ENCODE assay signal across 22 cellular contexts in genomic region chr1:47257224-47257623, GRCh38. TPM values are rescaled to one million over a fixed set of nuclear protein-coding genes. Genes with fewer than 3 reads are reported as not detected.
"Had no signal": no experiment of that assay in that cellular context is flagged by ENCODE, and none has a peak within 500 bp of the region (broad histone marks: within the 10 kb centered on the region; RNA-seq: fewer than 3 reads in every experiment).

No MANE protein-coding gene starts in this region.

- DNase-seq: colonic mucosa; effector CD8-positive, alpha-beta T cell; esophagus squamous epithelium; left ventricle myocardium superior; lower lobe of right lung; naive B cell; right lobe of liver; stimulated activated CD4-positive, alpha-beta T cell treated with anti-CD3 and anti-CD28 coated beads, Interleukin-12 subunit alpha, Interleukin-12 subunit beta, amount 100 ng/mL, for 4 hours; stimulated activated CD4-positive, alpha-beta T cell treated with anti-CD3 and anti-CD28 coated beads, Interleukin-1b, Interleukin-23, amount 100 ng/mL, for 48 hours; stimulated activated CD4-positive, alpha-beta T cell treated with anti-CD3 and anti-CD28 coated beads, Interleukin-4, amount 100 ng/mL, for 1 hour; stimulated activated CD8-positive, alpha-beta memory T cell treated with anti-CD3 and anti-CD28 coated beads, Interleukin-4, amount 100 ng/mL, for 48 hours; stimulated activated naive CD4-positive, alpha-beta T cell; stimulated activated naive CD8-positive, alpha-beta T cell treated with anti-CD3 and anti-CD28 coated beads, Interleukin-15, amount 100 ng/mL, for 72 hours; transverse colon; upper lobe of right lung; uterus had no signal

- H3K4me1 ChIP-seq: colonic mucosa, esophagus squamous epithelium, lower lobe of right lung, parathyroid adenoma, right lobe of liver, suprapubic skin, transverse colon, upper lobe of right lung, uterus had no signal

- H3K79me2 ChIP-seq: parathyroid adenoma had no signal

- H2AFZ ChIP-seq: parathyroid adenoma had no signal

- H3K4me3 ChIP-seq: colonic mucosa, esophagus squamous epithelium, lower lobe of right lung, right lobe of liver, smooth muscle cell, suprapubic skin, transverse colon, upper lobe of right lung, uterus had no signal

- H3K36me3 ChIP-seq: colonic mucosa, esophagus squamous epithelium, lower lobe of right lung, right lobe of liver, suprapubic skin, transverse colon, upper lobe of right lung, uterus had no signal

- H3K27ac ChIP-seq: colonic mucosa, esophagus squamous epithelium, lower lobe of right lung, parathyroid adenoma, right lobe of liver, suprapubic skin, transverse colon, upper lobe of right lung, uterus had no signal

- H3K4me2 ChIP-seq: smooth muscle cell had no signal

- H3K9me3 ChIP-seq: colonic mucosa, esophagus squamous epithelium, lower lobe of right lung, right lobe of liver, suprapubic skin, transverse colon, upper lobe of right lung, uterus had no signal

RNA-seq across cellular contexts. Expression of gene TAL1, which starts 25.2 kb away (rescaled TPM):
- total RNA-seq: osteoblast, progenitor cell of endocrine pancreas, smooth muscle cell had no signal
- polyA plus RNA-seq: keratinocyte, smooth muscle cell had no signal
